ENCODE assay signal across 10 cellular contexts in the genomic region with DNA sequence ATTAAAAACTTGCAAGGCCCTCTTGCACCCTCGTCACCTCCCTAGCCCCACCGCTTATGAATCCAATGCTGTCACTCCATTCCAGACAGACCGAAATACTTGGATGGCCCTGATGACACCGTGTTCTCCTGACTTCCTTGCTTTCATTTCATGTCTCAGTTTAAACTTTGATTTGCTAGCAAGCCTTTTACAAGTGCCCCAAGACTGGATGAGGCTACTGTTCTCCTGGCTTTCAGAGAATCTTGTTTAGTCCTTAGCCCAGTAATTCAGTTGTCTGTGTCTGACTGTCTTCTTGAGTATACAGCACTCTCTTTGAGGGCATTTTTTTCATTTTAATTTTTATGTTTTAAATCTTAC. TPM values are rescaled to one million over a fixed set of nuclear protein-coding genes. Genes with fewer than 3 reads are reported as not detected.
DNase-seq lines count a peak whose midpoint lies in the region.
"Had no signal": no experiment of that assay in that cellular context is flagged by ENCODE, and none has a peak within 500 bp of the region (broad histone marks: within the 10 kb centered on the region; RNA-seq: fewer than 3 reads in every experiment).

No MANE protein-coding gene starts in this region.

- H3K36me3 Mint-ChIP-seq in activated naive CD4-positive, alpha-beta T cell treated with anti-CD3 and anti-CD28 coated beads for 36 hours (ENCODE audit: low read depth): peaks cover 27% of the 10 kb centered on the region

- peak overlapping the region; percentile 94 for H3K27ac Mint-ChIP-seq in activated naive CD4-positive, alpha-beta T cell treated with anti-CD3 and anti-CD28 coated beads for 36 hours

- peak overlapping the region; percentile 79 for H3K9ac ChIP-seq in skeletal muscle satellite cell (ENCODE audit: low read depth, low read length)

- DNase-seq in activated naive CD4-positive, alpha-beta T cell treated with anti-CD3 and anti-CD28 coated beads for 36 hours: no peak
- DNase-seq in activated naive CD4-positive, alpha-beta T cell treated with anti-CD3 and anti-CD28 coated beads, Interleukin-2, amount 50 U/mL, for 16 hours: no peak
- no peak for DNase-seq in MG63
- no peak for DNase-seq in epithelial cell of prostate (ENCODE audit: low read depth, low spot score)
- no peak for DNase-seq in effector CD8-positive, alpha-beta T cell (lab: John Stamatoyannopoulos, UW)
- DNase-seq in CD1c-positive myeloid dendritic cell (ENCODE audit: extremely low spot score): no peak
- DNase-seq in OCI-M2 (lab: John Stamatoyannopoulos, UW; ENCODE audit: unreplicated experiment): no peak

- H3K4me3 ChIP-seq in MG63 (peak overlapping the region; percentile 38), skeletal muscle satellite cell (ENCODE audit: low read length) (peak overlapping the region; percentile 69)

- CTCF ChIA-PET in activated naive CD4-positive, alpha-beta T cell treated with anti-CD3 and anti-CD28 coated beads for 36 hours (lab: Charles Lee): interaction anchor here (0.7 to 5.6 kb wide), 6 partner anchors 11 to 1308 kb away, joined by 3 to 88 read pairs (median 7); no protein-coding TSS in a partner anchor

- H3K27me3 Mint-ChIP-seq in activated naive CD4-positive, alpha-beta T cell treated with anti-CD3 and anti-CD28 coated beads for 36 hours (ENCODE audit: low read depth): no peaks in the 10 kb centered on the region

- H3K27me3 ChIP-seq in MG63 (no peaks in the 10 kb centered on the region), skeletal muscle satellite cell (ENCODE audit: control insufficient read depth, insufficient read depth, low read length) (no peaks in the 10 kb centered on the region)
- H3K27me3 ChIP-seq: pancreas had no signal

- peaks cover 22% of the 10 kb centered on the region for H3K4me1 ChIP-seq in skeletal muscle satellite cell (ENCODE audit: control insufficient read depth, insufficient read depth, low read length)

- H3K36me3 ChIP-seq in MG63 (no peaks in the 10 kb centered on the region), skeletal muscle satellite cell (ENCODE audit: insufficient read depth, low read length) (no peaks in the 10 kb centered on the region)
- H3K36me3 ChIP-seq: pancreas had no signal

- no peaks in the 10 kb centered on the region for H3K9me3 ChIP-seq in MG63
- no peaks in the 10 kb centered on the region for H3K9me3 ChIP-seq in skeletal muscle satellite cell (replicated peaks; ENCODE audit: low read length)
- H3K9me3 ChIP-seq: pancreas had no signal

- peaks cover 43% of the 10 kb centered on the region for H3K4me1 Mint-ChIP-seq in activated naive CD4-positive, alpha-beta T cell treated with anti-CD3 and anti-CD28 coated beads for 36 hours (ENCODE audit: low read depth)

- peak overlapping the region; percentile 31 for H3K27ac ChIP-seq in epithelial cell of prostate
- H3K27ac ChIP-seq: VCaP had no signal

- H3K4me3 Mint-ChIP-seq in activated naive CD4-positive, alpha-beta T cell treated with anti-CD3 and anti-CD28 coated beads for 36 hours: no peak overlapping the region

- H3K9me3 Mint-ChIP-seq in activated naive CD4-positive, alpha-beta T cell treated with anti-CD3 and anti-CD28 coated beads for 36 hours: no peaks in the 10 kb centered on the region

- intact Hi-C loops in activated naive CD4-positive, alpha-beta T cell treated with anti-CD3 and anti-CD28 coated beads for 36 hours (cut with micrococcal nuclease): no loop called here

- H3K4me2 ChIP-seq in skeletal muscle satellite cell (ENCODE audit: low read length): peak overlapping the region; percentile 91

RNA-seq across cellular contexts. Expression of a gene that starts 0.8 kb away (rescaled TPM):
- total RNA-seq in activated naive CD4-positive, alpha-beta T cell treated with anti-CD3 and anti-CD28 coated beads for 36 hours: 10 to 100 TPM; 79.2 to 79.7 TPM
- total RNA-seq in MG63 (2014; rRNA removed; shearing (Covaris generic); ENCODE audit: low replicate concordance): 0.13 and 15.0 TPM in 2 replicates
- total RNA-seq in skeletal muscle satellite cell (2012; rRNA removed): 127 and 222 TPM in 2 replicates

RNA-seq across cellular contexts. Expression of a gene that starts 30.2 kb away (rescaled TPM):
- 10 to 100 TPM; 40.1 to 42.3 TPM for total RNA-seq in activated naive CD4-positive, alpha-beta T cell treated with anti-CD3 and anti-CD28 coated beads for 36 hours
- total RNA-seq in MG63 (2014; rRNA removed; shearing (Covaris generic); ENCODE audit: low replicate concordance): 58.6 and 155 TPM in 2 replicates
- total RNA-seq in skeletal muscle satellite cell (2012; rRNA removed): 30.7 and 46.1 TPM in 2 replicates
